Comparison of ENCODE assay signal across 13 cellular contexts in the genomic region with DNA sequence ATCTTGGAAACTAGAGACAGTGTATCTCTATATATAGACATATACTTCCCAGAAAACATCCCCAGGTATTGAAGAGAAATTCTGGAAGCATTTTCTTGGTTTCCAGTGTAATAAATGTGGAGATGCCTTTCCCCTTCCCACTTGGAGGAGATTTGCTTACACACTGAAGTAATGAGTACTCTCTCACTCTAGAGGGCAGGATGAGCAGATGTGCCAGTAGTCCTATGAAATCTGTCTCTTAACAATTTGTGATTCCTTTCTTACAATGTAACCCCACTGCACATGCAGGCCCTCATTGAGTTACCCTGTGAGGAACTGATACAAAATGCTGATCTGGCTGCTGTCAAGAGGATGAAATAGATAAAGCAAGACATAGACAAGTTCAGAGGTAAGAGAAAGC.
DNase-seq lines count a peak whose midpoint lies in the region; ATAC-seq and TF ChIP-seq lines count a peak whose summit lies in the region.
"Had no signal": no experiment of that assay in that cellular context is flagged by ENCODE, and none has a peak within 500 bp of the region (broad histone marks: within the 10 kb centered on the region; RNA-seq: fewer than 3 reads in every experiment).

No MANE protein-coding gene starts in this region.

- CTCF ChIA-PET in PC-3 (lab: Charles Lee) = no interaction called here

- DNase-seq in EH (ENCODE audit: low read depth) (peak; percentile 2), H7 (peak; percentile 23), PC-3 (no peak), iPS-NIHi7 (ENCODE audit: extremely low spot score) (peak; percentile 27), T-helper 2 cell (no peak), NCI-H1436 (lab: John Stamatoyannopoulos, UW) (no peak)
- DNase-seq in stimulated activated CD4-positive, alpha-beta T cell treated with anti-CD3 and anti-CD28 coated beads, Interleukin-4, amount 100 ng/mL, for 4 hours = no peak
- DNase-seq: activated T-cell treated with anti-CD3 and anti-CD28 coated beads, Interleukin-2, amount 50 U/mL, for 1 hour; aorta; NCI-H526 treated with DMSO at 0.1 percent for 48 hours had no signal

- no peaks in the 10 kb centered on the region for H3K9me3 ChIP-seq in PC-3 (ENCODE audit: low read length)
- H3K9me3 ChIP-seq: neutrophil had no signal

- peak; percentile 42; the same call in 1 of the 2 replicates for ATAC-seq in PC-3
- no peak for ATAC-seq in GM19023 (IDR thresholded peaks at IDR 0.05; ENCODE audit: unreplicated experiment)
- ATAC-seq: esophagus mucosa had no signal

- TF ChIP-seq CTCF in PC-3 (conservative IDR thresholded peaks at IDR 0.05; ENCODE audit: low read depth, low read length) = peak; percentile 32; the same call in 1 of the 2 replicates

- H2AFZ ChIP-seq in PC-3 (ENCODE audit: low read length) = no peak overlapping the region

- intact Hi-C loops in PC-3 (cut with micrococcal nuclease) = loop anchor here (1.0 kb wide), 1 partner anchor 248 kb away; no protein-coding TSS in a partner anchor

- H3K9me2 ChIP-seq in PC-3 (replicated peaks; ENCODE audit: low read length) = no peaks in the 10 kb centered on the region

- no peak overlapping the region for H3K9ac ChIP-seq in PC-3 (ENCODE audit: low read length)

- H3K36me3 ChIP-seq in H7 (replicated peaks; ENCODE audit: control insufficient read depth, insufficient read depth, low read length) (no peaks in the 10 kb centered on the region), PC-3 (ENCODE audit: low read depth, low read length) (no peaks in the 10 kb centered on the region)
- H3K36me3 ChIP-seq: neutrophil had no signal

- POLR2A ChIA-PET in PC-3 (lab: Charles Lee; ENCODE audit: unreplicated experiment) = no interaction called here

- H3K4me3 ChIP-seq in H7 (ENCODE audit: insufficient read depth, low read depth, low read length) (no peak overlapping the region), PC-3 (ENCODE audit: low read length) (no peak overlapping the region)

- H3K4me1 ChIP-seq in PC-3 (ENCODE audit: insufficient read depth, low read length) = no peaks in the 10 kb centered on the region

- no peaks in the 10 kb centered on the region for H3K79me2 ChIP-seq in PC-3 (ENCODE audit: low read length)

- no TSS peak for BruUV-seq in PC-3 (replicated peaks; lab: Mats Ljungman, UMichigan)

- H3K4me2 ChIP-seq in PC-3 (ENCODE audit: low read length) = no peak overlapping the region

- H3K27ac ChIP-seq in PC-3 (ENCODE audit: low read length) = no peak overlapping the region
- H3K27ac ChIP-seq: neutrophil had no signal

- H4K20me1 ChIP-seq in PC-3 (ENCODE audit: low read length) = no peaks in the 10 kb centered on the region

- H3F3A ChIP-seq in PC-3 (ENCODE audit: low read length, unreplicated experiment) = no peaks in the 10 kb centered on the region

- H3K27me3 ChIP-seq in H7 (ENCODE audit: control insufficient read depth, insufficient read depth, low read length) (no peaks in the 10 kb centered on the region), PC-3 (ENCODE audit: low read length) (no peaks in the 10 kb centered on the region)
- H3K27me3 ChIP-seq: neutrophil had no signal

Comparison
In these comparisons a context has a peak if more than half of its experiments do, and no peak if none do; other contexts are left out.
1. DNase-seq: peak in EH (single experiment), H7 (single experiment) and iPS-NIHi7 (single experiment); none in PC-3 (single experiment), T-helper 2 cell (0 of 5), stimulated activated CD4-positive, alpha-beta T cell treated with anti-CD3 and anti-CD28 coated beads, Interleukin-4, amount 100 ng/mL, for 4 hours (0 of 2) and NCI-H1436 (single experiment).